ENCODE assay signal across 19 cellular contexts in the genomic region with DNA sequence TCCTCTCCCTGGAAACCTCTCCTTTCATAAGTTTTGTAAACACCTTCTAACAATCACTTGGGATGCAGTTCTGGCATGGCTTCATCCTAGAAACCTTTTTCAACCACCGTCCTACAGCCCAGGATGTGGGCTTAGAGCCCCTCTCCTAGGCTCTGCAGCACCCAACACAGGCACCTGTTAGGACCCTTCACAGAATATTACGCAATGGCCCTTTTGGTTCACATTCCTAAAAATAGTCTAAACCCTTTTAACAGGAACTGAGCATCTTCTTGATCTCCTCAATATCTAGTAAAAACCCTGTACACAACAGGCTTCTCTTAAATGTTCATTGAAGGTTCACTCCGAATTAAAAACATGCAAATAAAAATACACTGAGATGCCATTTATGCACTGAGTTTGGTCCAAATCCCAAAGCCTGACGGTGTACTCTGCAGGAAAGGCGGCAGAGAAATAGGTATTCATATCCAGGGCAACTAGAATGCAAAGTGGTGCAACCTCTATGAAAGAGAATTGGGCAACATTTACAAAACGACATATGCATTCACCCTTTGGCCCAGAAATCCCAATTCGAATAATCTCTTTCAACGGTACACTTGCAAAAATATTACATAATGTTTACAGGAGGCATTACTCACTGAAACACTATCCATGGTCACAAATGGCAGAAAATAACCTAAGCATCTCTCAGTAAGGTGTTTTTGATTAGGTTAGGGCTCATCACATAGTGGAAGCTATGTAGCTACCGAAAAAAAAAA.
A peak's percentile ranks its signal among the peaks of the same experiment; 100 is the strongest.
DNase-seq lines count a peak whose midpoint lies in the region; ATAC-seq and TF ChIP-seq lines count a peak whose summit lies in the region.
"Had no signal": no experiment of that assay in that cellular context is flagged by ENCODE, and none has a peak within 500 bp of the region (broad histone marks: within the 10 kb centered on the region; RNA-seq: fewer than 3 reads in every experiment).

No MANE protein-coding gene starts in this region.

- no peak overlapping the region for H3K27ac Mint-ChIP-seq in WTC11
- H3K27ac Mint-ChIP-seq: IgD-negative memory B cell had no signal

- peak; percentile 84 for ATAC-seq in RWPE2 (ENCODE audit: low read depth)
- ATAC-seq in WTC11: no peak
- ATAC-seq: A549, GM12878 had no signal

- TF ChIP-seq CTCF in RWPE2 (IDR thresholded peaks at IDR 0.05; ENCODE audit: poor library complexity, severe bottlenecking): no peak
- TF ChIP-seq CTCF in liver (IDR thresholded peaks at IDR 0.05; ENCODE audit: low read depth, low read length, missing input control): no peak
- TF ChIP-seq CTCF in RWPE1 (conservative IDR thresholded peaks at IDR 0.05; ENCODE audit: low read depth): no peak
- no peak for TF ChIP-seq CTCF in WTC11 (IDR thresholded peaks at IDR 0.05)

- DNase-seq in HCEC 1CT: peak; percentile 73
- DNase-seq in RWPE2 (ENCODE audit: low spot score): no peak
- peak; percentile 86 for DNase-seq in fibroblast of gingiva (ENCODE audit: low read depth)
- no peak for DNase-seq in HK-2 (ENCODE audit: unreplicated experiment)
- no peak for DNase-seq in RWPE1 (ENCODE audit: low spot score)
- DNase-seq in WTC11 (ENCODE audit: low spot score): no peak
- no peak for DNase-seq in hepatic stellate cell (ENCODE audit: low spot score)
- DNase-seq: C1 segment of cervical spinal cord, DMS 273 treated with DMSO at 0.1 percent for 48 hours, GDM1, GOT3, NCI-H1930, NCI-H2171 treated with DMSO at 0.1 percent for 48 hours, NCI-H524, SIG-M5 had no signal

- H3K27ac ChIP-seq in RWPE2 (ENCODE audit: poor library complexity, severe bottlenecking) (peak overlapping the region; percentile 12), liver (ENCODE audit: low read depth in 1 of 2, low read length in 2 of 2) (peak overlapping the region; percentile 30 to 39), RWPE1 (no peak overlapping the region)
- H3K27ac ChIP-seq: A549 had no signal

- no peaks in the 10 kb centered on the region for H3K9me3 Mint-ChIP-seq in WTC11

- H3K9me3 ChIP-seq in RWPE2 (ENCODE audit: severe bottlenecking) (no peaks in the 10 kb centered on the region), liver (ENCODE audit: control insufficient read depth in 4 of 4, low read length in 3 of 4) (no peaks in the 10 kb centered on the region)
- H3K9me3 ChIP-seq: A549 had no signal

- CTCF ChIA-PET in RWPE1 (lab: Yijun Ruan, JAX) (no interaction called here), WTC11 (lab: Charles Lee) (interaction anchor here (0.6 kb wide), 1 partner anchor 825 kb away, joined by 3 read pairs; no protein-coding TSS in a partner anchor)

- 65% methylated on average over 9 of the region's 9 CpGs for WGBS in liver

- no peak overlapping the region for H3K9ac ChIP-seq in liver (ENCODE audit: low read depth in 1 of 2, low read length in 2 of 2)

- H3K36me3 ChIP-seq in RWPE2 (ENCODE audit: low read depth) (no peaks in the 10 kb centered on the region), liver (ENCODE audit: control insufficient read depth in 4 of 4, insufficient read depth in 3 of 4, low read depth in 1 of 4, low read length in 3 of 4) (no peaks in the 10 kb centered on the region)

- H3K4me1 Mint-ChIP-seq in WTC11: peaks cover 3% of the 10 kb centered on the region; the same call in 1 of the 2 replicates
- H3K4me1 Mint-ChIP-seq: IgD-negative memory B cell had no signal

- TF ChIP-seq RAD21 in liver (IDR thresholded peaks at IDR 0.05): peak in 1 of 2 donors; percentile 27

- H3K27me3 Mint-ChIP-seq in WTC11 (ENCODE audit: low read depth): no peaks in the 10 kb centered on the region
- H3K27me3 Mint-ChIP-seq: IgD-negative memory B cell had no signal

- H3K4me3 ChIP-seq in RWPE2 (ENCODE audit: severe bottlenecking) (no peak overlapping the region), liver (ENCODE audit: low read depth in 1 of 3, low read length in 3 of 3) (no peak overlapping the region)
- H3K4me3 ChIP-seq: A549, GM12878 had no signal

- POLR2A ChIA-PET in RWPE1 (lab: Yijun Ruan, JAX; ENCODE audit: low non-redundant PET): no interaction called here
- POLR2A ChIA-PET in WTC11 (lab: Charles Lee): no interaction called here

- no peaks in the 10 kb centered on the region; the same call in 1 of the 2 replicates for H3K36me3 Mint-ChIP-seq in WTC11
- H3K36me3 Mint-ChIP-seq: IgD-negative memory B cell had no signal

- no peak overlapping the region for H3K4me3 Mint-ChIP-seq in WTC11
- H3K4me3 Mint-ChIP-seq: IgD-negative memory B cell had no signal

- H3K4me1 ChIP-seq in RWPE2 (ENCODE audit: insufficient read depth, poor library complexity, severe bottlenecking): peaks cover 36% of the 10 kb centered on the region
- peaks cover 4 to 47% (median 31%) of the 10 kb centered on the region in 4 donors for H3K4me1 ChIP-seq in liver (ENCODE audit: control insufficient read depth in 4 of 4, insufficient read depth in 4 of 4, low read length in 3 of 4)
- H3K4me1 ChIP-seq: A549 had no signal

- no peaks in the 10 kb centered on the region for H3K27me3 ChIP-seq in RWPE2 (ENCODE audit: insufficient read depth, poor library complexity, severe bottlenecking)
- H3K27me3 ChIP-seq in liver (ENCODE audit: control insufficient read depth in 4 of 4, insufficient read depth in 4 of 4, low read length in 3 of 4): no peaks in the 10 kb centered on the region

TF ChIP-seq in liver, 16 proteins besides CTCF, POLR2A, EP300 and RAD21 (continues in another document):
- TF ChIP-seq JUND (IDR thresholded peaks at IDR 0.05) (peak in 1 of 2 donors; percentile 74), REST (IDR thresholded peaks at IDR 0.05) (no peak)

TF ChIP-seq in WTC11, 78 proteins besides CTCF, POLR2A, EP300 and RAD21:
- TF ChIP-seq TEAD4 (CRISPR knock-in tag; IDR thresholded peaks at IDR 0.05): no peak

Comparison
In these comparisons a context has a peak if more than half of its experiments do, and no peak if none do; other contexts are left out.
1. DNase-seq: peak in HCEC 1CT (single experiment) and fibroblast of gingiva (single experiment); none in RWPE2 (single experiment), HK-2 (single experiment), RWPE1 (single experiment), WTC11 (single experiment) and hepatic stellate cell (single experiment).